1 cellular context compared by ENCODE assay signal in genomic region chr10:15168781-15169554, GRCh38.
A peak's percentile ranks its signal among the peaks of the same experiment; 100 is the strongest.
TF ChIP-seq lines count a peak whose summit lies in the region.

No MANE protein-coding gene starts in this region.

TF ChIP-seq in SK-N-SH, 30 proteins besides CTCF, POLR2A, EP300 and RAD21 (continued from another document):
- TF ChIP-seq ZBTB33 (IDR thresholded peaks at IDR 0.05; ENCODE audit: borderline replicate concordance, low read depth) (no peak), TEAD4 (IDR thresholded peaks at IDR 0.05; ENCODE audit: borderline replicate concordance, insufficient read depth) (no peak), FOSL2 (IDR thresholded peaks at IDR 0.05; ENCODE audit: borderline replicate concordance, low read depth) (no peak), GABPA (IDR thresholded peaks at IDR 0.05; ENCODE audit: low read depth) (no peak), SIN3A (IDR thresholded peaks at IDR 0.05; ENCODE audit: borderline replicate concordance, low read depth, low read length) (0 out of 2 replicates have a peak, but pooled peaks have one; percentile 70), JUND (IDR thresholded peaks at IDR 0.05) (no peak), FOXJ3 (CRISPR knock-in tag; IDR thresholded peaks at IDR 0.05) (no peak), ELF1 (IDR thresholded peaks at IDR 0.05) (no peak), RXRA (IDR thresholded peaks at IDR 0.05; ENCODE audit: borderline replicate concordance, low read depth) (no peak), POLR2AphosphoS5 (IDR thresholded peaks at IDR 0.05; ENCODE audit: low read depth, low read length) (peak; percentile 87), SMC3 (IDR thresholded peaks at IDR 0.05; ENCODE audit: low read depth, low read length) (no peak), NRF1 (IDR thresholded peaks at IDR 0.05; ENCODE audit: low read depth, low read length) (peak; percentile 52)
- TF ChIP-seq, protein P1, sequence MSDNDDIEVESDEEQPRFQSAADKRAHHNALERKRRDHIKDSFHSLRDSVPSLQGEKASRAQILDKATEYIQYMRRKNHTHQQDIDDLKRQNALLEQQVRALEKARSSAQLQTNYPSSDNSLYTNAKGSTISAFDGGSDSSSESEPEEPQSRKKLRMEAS (IDR thresholded peaks at IDR 0.05; ENCODE audit: low read depth) = no peak
- TF ChIP-seq, protein P2, sequence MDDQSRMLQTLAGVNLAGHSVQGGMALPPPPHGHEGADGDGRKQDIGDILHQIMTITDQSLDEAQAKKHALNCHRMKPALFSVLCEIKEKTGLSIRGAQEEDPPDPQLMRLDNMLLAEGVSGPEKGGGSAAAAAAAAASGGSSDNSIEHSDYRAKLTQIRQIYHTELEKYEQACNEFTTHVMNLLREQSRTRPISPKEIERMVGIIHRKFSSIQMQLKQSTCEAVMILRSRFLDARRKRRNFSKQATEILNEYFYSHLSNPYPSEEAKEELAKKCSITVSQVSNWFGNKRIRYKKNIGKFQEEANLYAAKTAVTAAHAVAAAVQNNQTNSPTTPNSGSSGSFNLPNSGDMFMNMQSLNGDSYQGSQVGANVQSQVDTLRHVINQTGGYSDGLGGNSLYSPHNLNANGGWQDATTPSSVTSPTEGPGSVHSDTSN (IDR thresholded peaks at IDR 0.05) = no peak
